In genomic region chr11:33912405-33913361, GRCh38 we compare ENCODE assay signal across 8 cellular contexts. TPM values are rescaled to one million over a fixed set of nuclear protein-coding genes. Genes with fewer than 3 reads are reported as not detected.
A peak's percentile ranks its signal among the peaks of the same experiment; 100 is the strongest.
DNase-seq lines count a peak whose midpoint lies in the region; ATAC-seq, FAIRE-seq and TF ChIP-seq lines count a peak whose summit lies in the region.

No MANE protein-coding gene starts in this region.

- FAIRE-seq in islet of Langerhans (lab: Jason Lieb, UNC): peak; percentile 60

- ATAC-seq in GM21529 (IDR thresholded peaks at IDR 0.05; ENCODE audit: unreplicated experiment) (peak; percentile 92), left colon (no peak)

- H3K4me3 ChIP-seq in GM12865 (ENCODE audit: low read depth, low read length): no peak overlapping the region

- no peak for TF ChIP-seq CTCF in GM12865 (IDR thresholded peaks at IDR 0.05; ENCODE audit: insufficient read depth, low read depth, low read length, missing control alignments)

- peak; percentile 77 for DNase-seq in GM12865 (ENCODE audit: low read depth)
- DNase-seq in HT1080 (ENCODE audit: low read depth): peak; percentile 85
- peak; percentile 64 for DNase-seq in SIG-M5 (lab: John Stamatoyannopoulos, UW)
- DNase-seq in 8988T: no peak
- DNase-seq in left colon: no peak
- no peak for DNase-seq in posterior vena cava (ENCODE audit: low spot score)

- intact Hi-C loops in left colon (cut with DNase I, micrococcal nuclease) (no loop called here), posterior vena cava (cut with DNase I) (no loop called here)

RNA-seq across cellular contexts. Expression of gene LMO2, which starts 20.8 kb away (rescaled TPM):
- 0.11 and 1.5 TPM in 2 replicates for total RNA-seq in HT1080 (2014; rRNA removed; shearing (Covaris generic))
- polyA plus RNA-seq in HT1080 (2015; cell fraction: cytosol; rRNA removed): 0.59 and 0.87 TPM in 2 replicates
- polyA plus RNA-seq in HT1080 (2015; cell fraction: nucleus; rRNA removed): 0.16 TPM in 1 of 2 replicates, not detected in the other
- 1 to 10 TPM; 5.8 to 9.0 TPM for total RNA-seq in left colon
- 10 to 100 TPM; 27.1 to 32.9 TPM for total RNA-seq in posterior vena cava

Comparison
In these comparisons a context has a peak if more than half of its experiments do, and no peak if none do; other contexts are left out.
1. DNase-seq: peak in GM12865 (single experiment), HT1080 (single experiment) and SIG-M5 (single experiment); none in 8988T (single experiment), left colon (0 of 2) and posterior vena cava (single experiment).